Comparison of ENCODE assay signal across 22 cellular contexts in the genomic region with DNA sequence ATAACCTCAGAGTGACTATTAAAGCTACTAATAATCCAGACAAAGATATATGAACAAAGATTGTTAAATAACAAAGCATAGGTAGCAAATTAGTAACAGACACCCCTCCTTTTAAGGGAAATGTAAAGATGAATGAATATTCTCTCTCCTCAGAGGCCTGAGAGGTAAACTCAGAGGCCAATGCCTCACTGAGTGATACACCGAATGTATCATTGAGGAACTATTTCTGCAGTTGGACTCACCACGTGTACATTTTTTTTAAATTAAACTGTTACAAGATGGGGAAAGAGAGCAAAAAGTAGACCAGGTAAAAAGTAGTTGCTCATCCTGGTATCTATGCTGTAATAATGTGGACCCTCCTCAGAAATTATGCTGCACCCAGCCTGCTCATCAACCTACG.
"Had no signal": no experiment of that assay in that cellular context is flagged by ENCODE, and none has a peak within 500 bp of the region (broad histone marks: within the 10 kb centered on the region; RNA-seq: fewer than 3 reads in every experiment).

No MANE protein-coding gene starts in this region.

- H3K4me1 Mint-ChIP-seq: activated B cell treated with CpG ODN at 0.5 μM for 24 hours; activated CD4-positive, alpha-beta memory T cell treated with anti-CD3 and anti-CD28 coated beads, Interleukin-2, amount 10 ng/mL, durations not matched to agents 7 days and 5 days; activated CD8-positive, alpha-beta memory T cell treated with anti-CD3 and anti-CD28 coated beads, Interleukin-2, amount 10 ng/mL, durations not matched to agents 7 days and 5 days; activated naive CD8-positive, alpha-beta T cell treated with anti-CD3 and anti-CD28 coated beads for 36 hours; stimulated activated effector memory CD8-positive, alpha-beta T cell treated with anti-CD3 and anti-CD28 coated beads, Interleukin-12 subunit alpha, Interleukin-12 subunit beta, amount 100 ng/mL, for 72 hours had no signal

- H3K4me1 ChIP-seq: parathyroid adenoma had no signal

- H3K4me3 ChIP-seq: body of pancreas, dorsolateral prefrontal cortex, gastrocnemius medialis, heart left ventricle, sigmoid colon, stomach, upper lobe of left lung had no signal

- ATAC-seq: activated CD8-positive, alpha-beta memory T cell treated with anti-CD3 and anti-CD28 coated beads, Interleukin-2, amount 10 ng/mL, durations not matched to agents 7 days and 5 days; body of pancreas; gastrocnemius medialis; heart left ventricle; naive thymus-derived CD4-positive, alpha-beta T cell; stimulated activated effector memory CD8-positive, alpha-beta T cell treated with anti-CD3 and anti-CD28 coated beads, Interleukin-12 subunit alpha, Interleukin-12 subunit beta, amount 100 ng/mL, for 72 hours had no signal

- H3K36me3 ChIP-seq: gastrocnemius medialis, neutrophil had no signal

- H3K9me3 ChIP-seq: body of pancreas, gastrocnemius medialis, neutrophil, sigmoid colon, stomach, upper lobe of left lung had no signal

- H3K27ac ChIP-seq: epithelial cell of prostate, gastrocnemius medialis, neutrophil, parathyroid adenoma, stomach, upper lobe of left lung had no signal

- H3K27ac Mint-ChIP-seq: activated B cell treated with CpG ODN at 0.5 μM for 24 hours; activated CD4-positive, alpha-beta memory T cell treated with anti-CD3 and anti-CD28 coated beads, Interleukin-2, amount 10 ng/mL, durations not matched to agents 7 days and 5 days; activated CD8-positive, alpha-beta memory T cell treated with anti-CD3 and anti-CD28 coated beads, Interleukin-2, amount 10 ng/mL, durations not matched to agents 7 days and 5 days; activated naive CD8-positive, alpha-beta T cell treated with anti-CD3 and anti-CD28 coated beads for 36 hours; naive thymus-derived CD4-positive, alpha-beta T cell; stimulated activated effector memory CD8-positive, alpha-beta T cell treated with anti-CD3 and anti-CD28 coated beads, Interleukin-12 subunit alpha, Interleukin-12 subunit beta, amount 100 ng/mL, for 72 hours had no signal

- H3K27me3 ChIP-seq: body of pancreas, dorsolateral prefrontal cortex, gastrocnemius medialis, heart left ventricle, neutrophil, sigmoid colon, stomach, upper lobe of left lung had no signal

- DNase-seq: activated B cell treated with CpG ODN at 0.5 μM for 24 hours; activated CD4-positive, alpha-beta memory T cell treated with anti-CD3 and anti-CD28 coated beads, Interleukin-2, amount 10 ng/mL, durations not matched to agents 7 days and 5 days; activated CD4-positive, alpha-beta T cell treated with anti-CD3 and anti-CD28 coated beads for 4 hours; activated CD8-positive, alpha-beta memory T cell treated with anti-CD3 and anti-CD28 coated beads, Interleukin-2, amount 10 ng/mL, durations not matched to agents 7 days and 5 days; activated naive CD4-positive, alpha-beta T cell; activated naive CD8-positive, alpha-beta T cell treated with anti-CD3 and anti-CD28 coated beads for 36 hours; amniotic stem cell; body of pancreas; caudate nucleus; dorsolateral prefrontal cortex; gastrocnemius medialis; heart left ventricle; mesendoderm; naive thymus-derived CD4-positive, alpha-beta T cell; sigmoid colon; stimulated activated CD4-positive, alpha-beta T cell treated with anti-CD3 and anti-CD28 coated beads, Interleukin-4, amount 100 ng/mL, for 24 hours; stomach; upper lobe of left lung had no signal

- H2AFZ ChIP-seq: parathyroid adenoma had no signal

- H3K9ac ChIP-seq: parathyroid adenoma had no signal

- H3K27me3 Mint-ChIP-seq: activated naive CD8-positive, alpha-beta T cell treated with anti-CD3 and anti-CD28 coated beads for 36 hours had no signal

- H3K79me2 ChIP-seq: parathyroid adenoma had no signal

- H3K9me3 Mint-ChIP-seq: activated CD4-positive, alpha-beta memory T cell treated with anti-CD3 and anti-CD28 coated beads, Interleukin-2, amount 10 ng/mL, durations not matched to agents 7 days and 5 days; stimulated activated effector memory CD8-positive, alpha-beta T cell treated with anti-CD3 and anti-CD28 coated beads, Interleukin-12 subunit alpha, Interleukin-12 subunit beta, amount 100 ng/mL, for 72 hours had no signal

- H3K4me3 Mint-ChIP-seq: activated B cell treated with CpG ODN at 0.5 μM for 24 hours; activated CD4-positive, alpha-beta memory T cell treated with anti-CD3 and anti-CD28 coated beads, Interleukin-2, amount 10 ng/mL, durations not matched to agents 7 days and 5 days; activated CD8-positive, alpha-beta memory T cell treated with anti-CD3 and anti-CD28 coated beads, Interleukin-2, amount 10 ng/mL, durations not matched to agents 7 days and 5 days; activated naive CD8-positive, alpha-beta T cell treated with anti-CD3 and anti-CD28 coated beads for 36 hours; naive thymus-derived CD4-positive, alpha-beta T cell; stimulated activated effector memory CD8-positive, alpha-beta T cell treated with anti-CD3 and anti-CD28 coated beads, Interleukin-12 subunit alpha, Interleukin-12 subunit beta, amount 100 ng/mL, for 72 hours had no signal

- H3K36me3 Mint-ChIP-seq: activated CD8-positive, alpha-beta memory T cell treated with anti-CD3 and anti-CD28 coated beads, Interleukin-2, amount 10 ng/mL, durations not matched to agents 7 days and 5 days; activated naive CD8-positive, alpha-beta T cell treated with anti-CD3 and anti-CD28 coated beads for 36 hours; naive thymus-derived CD4-positive, alpha-beta T cell; stimulated activated effector memory CD8-positive, alpha-beta T cell treated with anti-CD3 and anti-CD28 coated beads, Interleukin-12 subunit alpha, Interleukin-12 subunit beta, amount 100 ng/mL, for 72 hours had no signal
